In genomic region chr1:115419571-115419970, GRCh38 we compare ENCODE assay signal across 35 cellular contexts.
A peak's percentile ranks its signal among the peaks of the same experiment; 100 is the strongest.
DNase-seq lines count a peak whose midpoint lies in the region; ATAC-seq, FAIRE-seq and TF ChIP-seq lines count a peak whose summit lies in the region.
"Had no signal": no experiment of that assay in that cellular context is flagged by ENCODE, and none has a peak within 500 bp of the region (broad histone marks: within the 10 kb centered on the region; RNA-seq: fewer than 3 reads in every experiment).

No MANE protein-coding gene starts in this region.

- no peaks in the 10 kb centered on the region for H4K20me1 ChIP-seq in K562 (replicated peaks; ENCODE audit: control insufficient read depth, insufficient read depth, low read length)
- H4K20me1 ChIP-seq: BLaER1; BLaER1 treated with 17β-estradiol and CSF1 and Interleukin-3, amounts not matched to agents 10 nM and 100 nM had no signal

- no peak overlapping the region for H3K4me2 ChIP-seq in K562 (ENCODE audit: insufficient read depth, low read length)
- H3K4me2 ChIP-seq: A549; BLaER1; BLaER1 treated with 17β-estradiol and CSF1 and Interleukin-3, amounts not matched to agents 10 nM and 100 nM had no signal

- POLR2A ChIA-PET in HEK293 (lab: Yijun Ruan, JAX) (no interaction called here), K562 (lab: Yijun Ruan, JAX) (no interaction called here)

- H3K9me3 ChIP-seq in HEK293 (ENCODE audit: control insufficient read depth, insufficient read depth, low read depth, low read length) (no peaks in the 10 kb centered on the region), K562 (replicated peaks; ENCODE audit: control insufficient read depth, insufficient read depth, low read depth, low read length) (no peaks in the 10 kb centered on the region), esophagus muscularis mucosa (no peaks in the 10 kb centered on the region), MG63 (peaks cover 4% of the 10 kb centered on the region; the same call in 1 of the 2 replicates)
- H3K9me3 ChIP-seq: A549, BE2C, Caco-2 had no signal

- no peak for TF ChIP-seq RAD21 in K562 (CRISPR knock-in tag; conservative IDR thresholded peaks at IDR 0.05 in 1 of 2, IDR thresholded peaks at IDR 0.05 in 1 of 2)

- no TSS peak for BruUV-seq in K562 (replicated peaks; lab: Mats Ljungman, UMichigan)

- in situ Hi-C loops in K562 (cut with MboI), result no loop called here

- intact Hi-C loops in K562 (cut with micrococcal nuclease) (no loop called here), esophagus muscularis mucosa (cut with DNase I) (no loop called here)

- H3K27ac ChIP-seq in HEK293 (ENCODE audit: extremely low read depth, low read depth, low read length) (no peak overlapping the region), K562 (ENCODE audit: extremely low read depth, low read depth, low read length) (no peak overlapping the region), esophagus muscularis mucosa (replicated peaks in 1 of 4) (no peak overlapping the region)
- H3K27ac ChIP-seq: 22Rv1; A549; BLaER1; BLaER1 treated with 17β-estradiol and CSF1 and Interleukin-3, amounts not matched to agents 10 nM and 100 nM; C4-2B had no signal

- H3K9me1 ChIP-seq in K562 (ENCODE audit: control insufficient read depth, insufficient read depth, low read length), result no peaks in the 10 kb centered on the region

- FAIRE-seq in K562 (lab: Jason Lieb, UNC) (peak; percentile 29), urothelium cell line (lab: Jason Lieb, UNC) (peak; percentile 56)
- FAIRE-seq: A204.1, A549, D721Med had no signal

- TF ChIP-seq EP300 in K562 (IDR thresholded peaks at IDR 0.05; ENCODE audit: low read length) (no peak), esophagus muscularis mucosa (IDR thresholded peaks at IDR 0.05) (no peak)

- TF ChIP-seq POLR2A in K562 (conservative IDR thresholded peaks at IDR 0.05) (no peak), esophagus muscularis mucosa (IDR thresholded peaks at IDR 0.05; ENCODE audit: low read depth) (no peak)

- H3K4me1 ChIP-seq in HEK293 (ENCODE audit: control insufficient read depth, insufficient read depth, low read length) (no peaks in the 10 kb centered on the region), K562 (replicated peaks in 1 of 2; ENCODE audit: control insufficient read depth in 2 of 2, insufficient read depth in 2 of 2, low read length in 2 of 2) (no peaks in the 10 kb centered on the region), esophagus muscularis mucosa (no peaks in the 10 kb centered on the region)
- H3K4me1 ChIP-seq: A549; BE2C; BLaER1; BLaER1 treated with 17β-estradiol and CSF1 and Interleukin-3, amounts not matched to agents 10 nM and 100 nM; Caco-2 had no signal

- no peaks in the 10 kb centered on the region for H3K79me2 ChIP-seq in K562 (ENCODE audit: control insufficient read depth, insufficient read depth, low read length)

- no peak overlapping the region for H2AFZ ChIP-seq in K562 (ENCODE audit: low read depth, low read length)

- no peak overlapping the region for H3K4me3 ChIP-seq in HEK293 (ENCODE audit: low read depth, low read length)
- H3K4me3 ChIP-seq in K562, result no peak overlapping the region
- no peak overlapping the region for H3K4me3 ChIP-seq in esophagus muscularis mucosa
- H3K4me3 ChIP-seq in MG63, result no peak overlapping the region
- H3K4me3 ChIP-seq: A549; BLaER1; BLaER1 treated with 17β-estradiol and CSF1 and Interleukin-3, amounts not matched to agents 10 nM and 100 nM had no signal

- H3K36me3 ChIP-seq in HEK293 (ENCODE audit: control insufficient read depth in 2 of 2, insufficient read depth in 1 of 2, low read length in 2 of 2) (no peaks in the 10 kb centered on the region), K562 (ENCODE audit: control insufficient read depth, insufficient read depth, low read length) (no peaks in the 10 kb centered on the region), esophagus muscularis mucosa (no peaks in the 10 kb centered on the region), MG63 (no peaks in the 10 kb centered on the region)
- H3K36me3 ChIP-seq: BE2C; BLaER1; BLaER1 treated with 17β-estradiol and CSF1 and Interleukin-3, amounts not matched to agents 10 nM and 100 nM had no signal

- WGBS in K562 (ENCODE audit: insufficient coverage, low coverage, missing lambda C conversion rate), result 3% methylated on average over 3 of the region's 3 CpGs
- WGBS in esophagus muscularis mucosa, result 56% methylated on average over 3 of the region's 3 CpGs

- CTCF ChIA-PET in HEK293 (lab: Yijun Ruan, JAX) (interaction anchor here (0.6 kb wide), 1 partner anchor 1521 kb away, joined by 3 read pairs; no protein-coding TSS in a partner anchor), K562 (lab: Yijun Ruan, JAX; ENCODE audit: low intra/inter-chr PET ratio) (no interaction called here)

- TF ChIP-seq CTCF in HEK293 (tag by site-specific recombination; IDR thresholded peaks at IDR 0.05) (no peak), K562 (IDR thresholded peaks at IDR 0.05 in 2 of 3, conservative IDR thresholded peaks at IDR 0.05 in 1 of 3; ENCODE audit: insufficient read depth in 2 of 3, low read depth in 1 of 3, low read length in 3 of 3) (no peak), esophagus muscularis mucosa (IDR thresholded peaks at IDR 0.05) (no peak)

- H3K9ac ChIP-seq in K562 (ENCODE audit: insufficient read depth in 1 of 2, low read depth in 2 of 2, low read length in 2 of 2), result no peak overlapping the region
- H3K9ac ChIP-seq: BLaER1; BLaER1 treated with 17β-estradiol and CSF1 and Interleukin-3, amounts not matched to agents 10 nM and 100 nM had no signal

- no peak for DNase-seq in K562 (ENCODE audit: extremely low read depth in 1 of 4, low spot score in 3 of 4)
- DNase-seq in esophagus muscularis mucosa (ENCODE audit: extremely low spot score), result peak; percentile 89
- no peak for DNase-seq in urothelium cell line (ENCODE audit: low spot score)
- DNase-seq in NCI-H146 treated with DMSO at 0.1 percent for 48 hours (lab: John Stamatoyannopoulos, UW; ENCODE audit: unreplicated experiment), result no peak
- DNase-seq in MG63, result no peak
- no peak for DNase-seq in NCI-H1436 (lab: John Stamatoyannopoulos, UW)
- DNase-seq: 8988T; ACHN; AML-193; BE2C; C1 segment of cervical spinal cord; Caco-2; Calu3; CD4-positive, alpha-beta memory T cell; CD4-positive, alpha-beta T cell; CD4-positive, CD25-positive, alpha-beta regulatory T cell; CD8-positive, alpha-beta memory T cell; CD8-positive, alpha-beta T cell; COR-L47; DMS 273 treated with DMSO at 0.1 percent for 48 hours; DMS153; DMS53; DMS79; DMS79 treated with DMSO at 0.1 percent for 48 hours; DND-41; EL had no signal

- no peaks in the 10 kb centered on the region; a peak in 1 of 5 replicates for H3K27me3 ChIP-seq in K562 (ENCODE audit: control insufficient read depth in 2 of 2, insufficient read depth in 2 of 2, low read length in 2 of 2)
- no peaks in the 10 kb centered on the region for H3K27me3 ChIP-seq in esophagus muscularis mucosa
- no peaks in the 10 kb centered on the region for H3K27me3 ChIP-seq in MG63
- H3K27me3 ChIP-seq: BE2C; BLaER1; BLaER1 treated with 17β-estradiol and CSF1 and Interleukin-3, amounts not matched to agents 10 nM and 100 nM had no signal

- ATAC-seq in K562 (no peak), GM21381 (IDR thresholded peaks at IDR 0.05; ENCODE audit: unreplicated experiment) (no peak)
- ATAC-seq: A549; CD8-positive, alpha-beta T cell had no signal

TF ChIP-seq in HEK293, 187 proteins besides CTCF, POLR2A, EP300 and RAD21:
- TF ChIP-seq ZNF280D (tag by site-specific recombination; IDR thresholded peaks at IDR 0.05), result no peak
- peak; percentile 60 for TF ChIP-seq SCRT2 (tag by site-specific recombination; IDR thresholded peaks at IDR 0.05)

TF ChIP-seq in K562, 482 proteins besides CTCF, POLR2A, EP300 and RAD21:
- no peak for TF ChIP-seq ZNF282 (CRISPR knock-in tag; IDR thresholded peaks at IDR 0.05)
- TF ChIP-seq TAL1 (IDR thresholded peaks at IDR 0.05), result no peak
